ENCODE assay signal across 26 cellular contexts in genomic region chr11:86746509-86746908, GRCh38. TPM values are rescaled to one million over a fixed set of nuclear protein-coding genes. Genes with fewer than 3 reads are reported as not detected.
DNase-seq lines count a peak whose midpoint lies in the region; ATAC-seq and TF ChIP-seq lines count a peak whose summit lies in the region.
"Had no signal": no experiment of that assay in that cellular context is flagged by ENCODE, and none has a peak within 500 bp of the region (broad histone marks: within the 10 kb centered on the region; RNA-seq: fewer than 3 reads in every experiment).

No MANE protein-coding gene starts in this region.

- no peaks in the 10 kb centered on the region for H3K9me3 ChIP-seq in GM23248 (ENCODE audit: low read depth)
- H3K9me3 ChIP-seq: ascending aorta, pancreas, tibial artery had no signal

- DNase-seq in GM23248: no peak
- peak; percentile 92 for DNase-seq in SK-N-DZ (ENCODE audit: low spot score)
- no peak for DNase-seq in mesothelial cell of epicardium (ENCODE audit: low spot score in 2 of 2, unreplicated experiment in 2 of 2)
- no peak for DNase-seq in type B pancreatic cell (ENCODE audit: extremely low spot score, unreplicated experiment)
- DNase-seq in cerebellar cortex (ENCODE audit: low spot score): no peak
- DNase-seq in head of caudate nucleus: no peak
- DNase-seq: activated CD8-positive, alpha-beta memory T cell treated with anti-CD3 and anti-CD28 coated beads, Interleukin-2, amount 50 U/mL, for 4 hours; activated naive CD8-positive, alpha-beta T cell treated with anti-CD3 and anti-CD28 coated beads for 36 hours; AML-193; CD8-positive, alpha-beta T cell; cerebellar nuclear complex; Kasumi-1; naive thymus-derived CD8-positive, alpha-beta T cell; NCI-H1048; NCI-H187; NCI-H2171 treated with DMSO at 0.1 percent for 48 hours; NCI-H524 treated with DMSO at 0.1 percent for 48 hours; pancreas; right cardiac atrium; tibial artery had no signal

- TF ChIP-seq CTCF in mesothelial cell of epicardium (IDR thresholded peaks at IDR 0.05; ENCODE audit: unreplicated experiment): no peak
- no peak for TF ChIP-seq CTCF in type B pancreatic cell (conservative IDR thresholded peaks at IDR 0.05)

- H3K27me3 ChIP-seq in GM23248 (replicated peaks; ENCODE audit: insufficient read depth): no peaks in the 10 kb centered on the region
- H3K27me3 ChIP-seq: ascending aorta, pancreas, tibial artery had no signal

- no peak overlapping the region for H3K4me3 Mint-ChIP-seq in mesothelial cell of epicardium
- H3K4me3 Mint-ChIP-seq in type B pancreatic cell: no peak overlapping the region
- H3K4me3 Mint-ChIP-seq: activated naive CD8-positive, alpha-beta T cell treated with anti-CD3 and anti-CD28 coated beads for 36 hours; CD8-positive, alpha-beta T cell; naive thymus-derived CD8-positive, alpha-beta T cell; stimulated activated naive CD8-positive, alpha-beta T cell treated with anti-CD3 and anti-CD28 coated beads, Interleukin-15, Interleukin-2, amounts not matched to agents 100 ng/mL and 50 ng/mL, for 24 hours had no signal

- H3F3A ChIP-seq in GM23248 (ENCODE audit: insufficient read depth): peaks cover 74% of the 10 kb centered on the region

- peak overlapping the region; percentile 57 for H3K9ac ChIP-seq in GM23248

- H3K79me2 ChIP-seq in GM23248 (ENCODE audit: insufficient read depth): no peaks in the 10 kb centered on the region

- WGBS in GM23248 (ENCODE audit: low coverage in 1 of 2, low lambda C conversion rate in 2 of 2, missing lambda C conversion rate in 2 of 2), 2 experiments: 94 to 99% methylated on average over 3 of the region's 3 CpGs

- H3K27me3 Mint-ChIP-seq in mesothelial cell of epicardium (ENCODE audit: low read depth): peaks cover 13% of the 10 kb centered on the region
- peaks cover 16% of the 10 kb centered on the region for H3K27me3 Mint-ChIP-seq in type B pancreatic cell

- no peaks in the 10 kb centered on the region for H4K20me1 ChIP-seq in GM23248 (ENCODE audit: insufficient read depth)

- no peak overlapping the region for H3K4me2 ChIP-seq in GM23248 (ENCODE audit: unreplicated experiment)

- H3K36me3 Mint-ChIP-seq in mesothelial cell of epicardium (no peaks in the 10 kb centered on the region), type B pancreatic cell (no peaks in the 10 kb centered on the region)
- H3K36me3 Mint-ChIP-seq: activated naive CD8-positive, alpha-beta T cell treated with anti-CD3 and anti-CD28 coated beads for 36 hours; CD8-positive, alpha-beta T cell; naive thymus-derived CD8-positive, alpha-beta T cell had no signal

- peak overlapping the region; percentile 91 for H3K27ac ChIP-seq in GM23248
- H3K27ac ChIP-seq: ascending aorta, epithelial cell of prostate, pancreas, tibial artery had no signal

- in situ Hi-C loops in GM23248 (cut with MboI): no loop called here

- no peaks in the 10 kb centered on the region for H3K36me3 ChIP-seq in GM23248 (ENCODE audit: low read depth)
- H3K36me3 ChIP-seq: ascending aorta, pancreas, tibial artery had no signal

- no peak overlapping the region for H2AFZ ChIP-seq in GM23248

- H3K27ac Mint-ChIP-seq in mesothelial cell of epicardium (peak overlapping the region; percentile 81), type B pancreatic cell (peak overlapping the region; percentile 74)
- H3K27ac Mint-ChIP-seq: activated naive CD8-positive, alpha-beta T cell treated with anti-CD3 and anti-CD28 coated beads for 36 hours; CD8-positive, alpha-beta T cell; naive thymus-derived CD8-positive, alpha-beta T cell; stimulated activated naive CD8-positive, alpha-beta T cell treated with anti-CD3 and anti-CD28 coated beads, Interleukin-15, Interleukin-2, amounts not matched to agents 100 ng/mL and 50 ng/mL, for 24 hours had no signal

- no peak overlapping the region for H3K4me3 ChIP-seq in GM23248
- H3K4me3 ChIP-seq: ascending aorta, pancreas, tibial artery had no signal

- intact Hi-C loops in head of caudate nucleus (cut with DNase I): loop anchor here (10.0 kb wide), 1 partner anchor 72 kb away; the partner anchor contains the start of gene ME3

- H3K4me1 Mint-ChIP-seq in mesothelial cell of epicardium (peaks cover 43% of the 10 kb centered on the region), type B pancreatic cell (ENCODE audit: unreplicated experiment) (peaks cover 55% of the 10 kb centered on the region)
- H3K4me1 Mint-ChIP-seq: naive thymus-derived CD8-positive, alpha-beta T cell had no signal

- H3K9me3 Mint-ChIP-seq in mesothelial cell of epicardium (no peaks in the 10 kb centered on the region), type B pancreatic cell (peaks cover 6% of the 10 kb centered on the region)
- H3K9me3 Mint-ChIP-seq: activated naive CD8-positive, alpha-beta T cell treated with anti-CD3 and anti-CD28 coated beads for 36 hours; CD8-positive, alpha-beta T cell; naive thymus-derived CD8-positive, alpha-beta T cell; stimulated activated naive CD8-positive, alpha-beta T cell treated with anti-CD3 and anti-CD28 coated beads, Interleukin-15, Interleukin-2, amounts not matched to agents 100 ng/mL and 50 ng/mL, for 24 hours had no signal

- no peak for ATAC-seq in GM18498 (IDR thresholded peaks at IDR 0.05; ENCODE audit: unreplicated experiment)
- ATAC-seq: CD8-positive, alpha-beta T cell; HCT116; left lobe of liver; naive thymus-derived CD8-positive, alpha-beta T cell; pancreas; right cardiac atrium had no signal

- peaks cover 80% of the 10 kb centered on the region for H3K4me1 ChIP-seq in GM23248 (ENCODE audit: insufficient read depth)

- no peaks in the 10 kb centered on the region for H3K9me2 ChIP-seq in GM23248 (ENCODE audit: insufficient read depth)

RNA-seq across cellular contexts. Expression of gene PRSS23, which starts 53.8 kb away (rescaled TPM):
- 213 and 217 TPM in 2 replicates for total RNA-seq in GM23248 (2014; rRNA removed; shearing (Covaris generic))
- polyA plus RNA-seq in GM23248 (2016; fragmentation: Nextera tagmentation; extraction: Ambion mirVana): 376 and 392 TPM in 2 replicates
- 3.0 and 5.2 TPM in 2 replicates for polyA plus RNA-seq in SK-N-DZ (2014; cell fraction: cytosol; rRNA removed)
- polyA plus RNA-seq in SK-N-DZ (2014; cell fraction: nucleus; rRNA removed): 0.87 and 1.3 TPM in 2 replicates
- total RNA-seq in mesothelial cell of epicardium (28.3 to 29.9 TPM (median 29.4 TPM) in 3 replicates), type B pancreatic cell (ENCODE audit: low replicate concordance) (47.1 and 48.1 TPM in 2 replicates)
